8 cellular contexts compared by ENCODE assay signal in the genomic region with DNA sequence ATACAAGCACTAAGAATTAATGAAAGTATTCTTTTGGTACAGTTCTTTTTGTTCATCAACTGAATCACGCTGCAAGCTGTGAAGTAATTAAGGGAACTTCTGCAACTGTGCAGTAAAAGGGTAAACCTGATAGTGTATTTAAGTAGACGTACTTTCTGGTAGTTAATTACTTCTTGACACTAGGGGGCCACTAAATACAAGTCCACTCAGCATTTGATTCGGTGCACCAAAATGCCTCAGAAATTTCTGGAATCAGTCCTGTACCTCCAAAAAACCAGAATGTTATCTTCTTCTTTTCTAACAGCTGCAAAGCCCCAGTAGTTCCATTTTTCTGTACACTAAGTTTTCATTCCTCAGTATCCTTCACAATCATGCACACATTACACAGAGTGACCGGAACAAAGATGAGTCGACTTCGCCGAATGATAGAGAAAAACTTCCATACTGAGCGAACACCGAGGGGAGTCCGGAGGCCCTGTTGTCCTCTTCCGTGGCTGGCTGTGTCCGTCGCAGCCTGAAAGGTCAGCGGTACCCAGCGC. TPM values are rescaled to one million over a fixed set of nuclear protein-coding genes. Genes with fewer than 3 reads are reported as not detected.
DNase-seq lines count a peak whose midpoint lies in the region; ATAC-seq and TF ChIP-seq lines count a peak whose summit lies in the region.

No MANE protein-coding gene starts in this region.

- H3K27ac ChIP-seq in Panc1 (ENCODE audit: low read length) (peak overlapping the region; percentile 98), caudate nucleus (ENCODE audit: low read depth, low read length) (peak overlapping the region; percentile 63), layer of hippocampus (ENCODE audit: low read depth, low read length) (peak overlapping the region; percentile 77)

- POLR2A ChIA-PET in Panc1 (lab: Charles Lee): interaction anchor here (0.5 kb wide), 1 partner anchor 89 kb away, joined by 8 read pairs; no protein-coding TSS in a partner anchor

- H3K4me1 ChIP-seq in Panc1 (ENCODE audit: control insufficient read depth, insufficient read depth, low read length): peaks cover 26% of the 10 kb centered on the region

- H3K9me3 ChIP-seq in Panc1 (ENCODE audit: control insufficient read depth, insufficient read depth, low read depth, low read length): no peaks in the 10 kb centered on the region

- intact Hi-C loops in Panc1 (cut with micrococcal nuclease; ENCODE audit: unreplicated experiment): loop anchor here (10.0 kb wide), 1 partner anchor 148 kb away; no protein-coding TSS in a partner anchor

- in situ Hi-C loops in Panc1 (cut with HindIII; ENCODE audit: low pct_unique_long_range_greater_than_20kb, low sequenced_read_pairs): no loop called here

- DNase-seq in DMS 273 treated with DMSO at 0.1 percent for 48 hours (lab: John Stamatoyannopoulos, UW) (peak; percentile 2), Panc1 (ENCODE audit: low read depth, low spot score) (no peak), caudate nucleus (lab: John Stamatoyannopoulos, UW) (no peak), stromal cell of bone marrow (ENCODE audit: low read depth) (peak; percentile 13), OCI-M2 (lab: John Stamatoyannopoulos, UW; ENCODE audit: unreplicated experiment) (no peak)

- CTCF ChIA-PET in Panc1 (lab: Charles Lee): no interaction called here

- H3K27me3 ChIP-seq in Panc1 (ENCODE audit: control insufficient read depth, insufficient read depth, low read length): no peaks in the 10 kb centered on the region
- H3K27me3 ChIP-seq in layer of hippocampus (ENCODE audit: control insufficient read depth, insufficient read depth, low read length): no peaks in the 10 kb centered on the region

- ATAC-seq in GM19328 (IDR thresholded peaks at IDR 0.05; ENCODE audit: unreplicated experiment) (peak; percentile 36), HG03442 (IDR thresholded peaks at IDR 0.05; ENCODE audit: unreplicated experiment) (peak; percentile 34), Panc1 (no peak)

- BruUV-seq in Panc1 (replicated peaks; lab: Mats Ljungman, UMichigan): TSS peak; percentile 83

- peak overlapping the region; percentile 99 to 100 for H3K4me3 ChIP-seq in Panc1 (ENCODE audit: low read depth in 2 of 2, low read length in 2 of 2)

- no peak for TF ChIP-seq CTCF in Panc1 (IDR thresholded peaks at IDR 0.05)

- H3K36me3 ChIP-seq in Panc1 (ENCODE audit: control insufficient read depth, insufficient read depth, low read length): peaks cover 32% of the 10 kb centered on the region

RNA-seq across cellular contexts. Expression of a gene that starts 0.5 kb away (rescaled TPM):
- 22.5 TPM for total RNA-seq in Panc1 (2021; ENCODE audit: unreplicated experiment)
- polyA plus RNA-seq in Panc1 (2012; ENCODE audit: insufficient read length): 13.1 TPM

RNA-seq across cellular contexts. Expression of a gene that starts 0.6 kb away (rescaled TPM):
- total RNA-seq in Panc1 (2021; ENCODE audit: unreplicated experiment): 42.7 TPM
- polyA plus RNA-seq in Panc1 (2012; ENCODE audit: insufficient read length): 67.0 TPM

Comparison
In these comparisons a context has a peak if more than half of its experiments do, and no peak if none do; other contexts are left out.
1. DNase-seq: peak in DMS 273 treated with DMSO at 0.1 percent for 48 hours (single experiment) and stromal cell of bone marrow (single experiment); none in Panc1 (single experiment), caudate nucleus (0 of 61) and OCI-M2 (single experiment).
2. Peak in every context shown above with its lines, with median percentiles within 50 percentile points of each other: H3K27ac ChIP-seq.